ENCODE assay signal across 9 cellular contexts in genomic region chr6:154414021-154414813, GRCh38. TPM values are rescaled to one million over a fixed set of nuclear protein-coding genes. Genes with fewer than 3 reads are reported as not detected.
DNase-seq lines count a peak whose midpoint lies in the region; ATAC-seq and TF ChIP-seq lines count a peak whose summit lies in the region.
"Had no signal": no experiment of that assay in that cellular context is flagged by ENCODE, and none has a peak within 500 bp of the region (broad histone marks: within the 10 kb centered on the region; RNA-seq: fewer than 3 reads in every experiment).

No MANE protein-coding gene starts in this region.

- CTCF ChIA-PET in AG04450 (lab: Charles Lee): interaction anchor here (0.5 kb wide), 1 partner anchor 260 kb away, joined by 3 read pairs; no protein-coding TSS in a partner anchor

- H3K4me3 ChIP-seq in AG04450 (ENCODE audit: low read depth, low read length): no peak overlapping the region

- peaks cover 10% of the 10 kb centered on the region for H3K9me3 Mint-ChIP-seq in dendritic cell treated with granulocyte-macrophage colony-stimulating factor and Interleukin-4, amounts not matched to agents 40 ng/mL and 50 ng/mL, for 4 days

- DNase-seq in AG04450 (ENCODE audit: low read depth, low spot score): peak; percentile 69
- DNase-seq in Kasumi-1 (lab: John Stamatoyannopoulos, UW): peak; percentile 71 to 78
- no peak for DNase-seq in NCI-H1694 treated with DMSO at 0.1 percent for 48 hours (lab: John Stamatoyannopoulos, UW)
- no peak for DNase-seq in middle frontal gyrus (ENCODE audit: extremely low spot score, low spot score)
- no peak for DNase-seq in islet precursor cell
- DNase-seq: stimulated activated CD8-positive, alpha-beta memory T cell treated with anti-CD3 and anti-CD28 coated beads, Interleukin-4, amount 100 ng/mL, for 48 hours had no signal

- H3K27ac Mint-ChIP-seq in dendritic cell treated with granulocyte-macrophage colony-stimulating factor and Interleukin-4, amounts not matched to agents 40 ng/mL and 50 ng/mL, for 4 days: peak overlapping the region; percentile 31

- H3K9me3 ChIP-seq in AG04450 (ENCODE audit: control insufficient read depth, insufficient read depth, low read length): no peaks in the 10 kb centered on the region; the same call in none of the 2 replicates

- ATAC-seq in GM21737 (IDR thresholded peaks at IDR 0.05; ENCODE audit: unreplicated experiment) (peak; percentile 62), GM21723 (IDR thresholded peaks at IDR 0.05; ENCODE audit: unreplicated experiment) (no peak)

- POLR2A ChIA-PET in AG04450 (lab: Yijun Ruan, JAX): no interaction called here

- TF ChIP-seq CTCF in AG04450 (IDR thresholded peaks at IDR 0.05; ENCODE audit: low read depth, low read length): no peak

- no peak overlapping the region for H3K4me3 Mint-ChIP-seq in dendritic cell treated with granulocyte-macrophage colony-stimulating factor and Interleukin-4, amounts not matched to agents 40 ng/mL and 50 ng/mL, for 4 days

- peaks cover 11% of the 10 kb centered on the region for H3K4me1 Mint-ChIP-seq in dendritic cell treated with granulocyte-macrophage colony-stimulating factor and Interleukin-4, amounts not matched to agents 40 ng/mL and 50 ng/mL, for 4 days (ENCODE audit: low read depth)

- H3K27ac ChIP-seq in AG04450 (ENCODE audit: low read depth, low read length): peak overlapping the region; percentile 69

- H3K27me3 Mint-ChIP-seq in dendritic cell treated with granulocyte-macrophage colony-stimulating factor and Interleukin-4, amounts not matched to agents 40 ng/mL and 50 ng/mL, for 4 days: peaks cover 3% of the 10 kb centered on the region

- peaks cover 6% of the 10 kb centered on the region for H3K36me3 Mint-ChIP-seq in dendritic cell treated with granulocyte-macrophage colony-stimulating factor and Interleukin-4, amounts not matched to agents 40 ng/mL and 50 ng/mL, for 4 days (ENCODE audit: low read depth)

- no peaks in the 10 kb centered on the region for H3K27me3 ChIP-seq in AG04450 (ENCODE audit: control insufficient read depth, insufficient read depth, low read length)

- intact Hi-C loops in dendritic cell treated with granulocyte-macrophage colony-stimulating factor and Interleukin-4, amounts not matched to agents 40 ng/mL and 50 ng/mL, for 4 days (cut with micrococcal nuclease): no loop called here

RNA-seq across cellular contexts. Expression of gene IPCEF1, which starts 57.6 kb away (rescaled TPM):
- polyA plus RNA-seq in AG04450 (2011; rRNA removed): 0.35 and 0.66 TPM in 2 replicates
- 0.41 and 0.56 TPM in 2 replicates for polyA minus RNA-seq in AG04450 (2011; rRNA and poly(A)+ RNA removed)

Comparison
In these comparisons a context has a peak if more than half of its experiments do, and no peak if none do; other contexts are left out.
1. DNase-seq: peak in AG04450 (single experiment) and Kasumi-1 (2 of 2); none in NCI-H1694 treated with DMSO at 0.1 percent for 48 hours (single experiment), middle frontal gyrus (single experiment) and islet precursor cell (single experiment).